ENCODE assay signal across 16 cellular contexts in the genomic region with DNA sequence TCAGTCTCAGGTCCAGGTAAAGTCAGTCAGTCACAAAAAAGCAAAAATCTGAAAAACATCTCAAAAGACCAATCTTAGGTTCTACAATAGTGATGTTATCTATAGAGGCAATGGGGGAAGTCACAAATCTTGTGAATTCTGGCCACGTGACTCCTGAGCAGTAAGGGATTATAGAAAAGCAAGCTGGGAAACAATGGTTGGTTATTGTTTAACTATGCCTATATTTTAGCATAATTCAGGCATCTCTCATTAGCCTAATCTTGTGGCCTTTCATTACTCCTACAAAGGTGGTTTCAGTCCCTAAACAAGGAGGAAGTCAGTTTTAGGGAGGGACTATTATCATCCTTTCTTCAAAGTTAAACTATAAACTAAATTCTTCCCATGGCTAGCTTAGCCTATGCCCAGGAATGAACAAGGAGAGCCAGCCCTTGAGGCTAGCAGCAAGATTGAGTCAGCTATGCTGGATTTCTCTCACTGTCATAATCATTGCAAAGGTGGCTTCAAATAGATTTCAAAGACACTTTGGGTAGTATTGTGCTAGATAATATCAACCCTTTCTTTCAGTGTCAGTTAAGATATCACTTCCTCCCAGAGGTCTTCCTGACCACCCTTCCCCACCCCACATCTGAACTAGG. TPM values are rescaled to one million over a fixed set of nuclear protein-coding genes. Genes with fewer than 3 reads are reported as not detected.
DNase-seq lines count a peak whose midpoint lies in the region; ATAC-seq and TF ChIP-seq lines count a peak whose summit lies in the region.
"Had no signal": no experiment of that assay in that cellular context is flagged by ENCODE, and none has a peak within 500 bp of the region (broad histone marks: within the 10 kb centered on the region; RNA-seq: fewer than 3 reads in every experiment).

No MANE protein-coding gene starts in this region.

- no peak overlapping the region for H3K9ac ChIP-seq in trophoblast cell (ENCODE audit: low read length)
- H3K9ac ChIP-seq in smooth muscle cell (ENCODE audit: low read depth) = no peak overlapping the region

- in situ Hi-C loops in HAP-1 (cut with MboI; ENCODE audit: low sequenced_read_pairs) = no loop called here

- H3K4me2 ChIP-seq in trophoblast cell (ENCODE audit: low read length) (no peak overlapping the region), smooth muscle cell (no peak overlapping the region)
- H3K4me2 ChIP-seq: A549 had no signal

- H2AK5ac ChIP-seq in trophoblast cell (ENCODE audit: low read length) = no peak overlapping the region

- H2BK12ac ChIP-seq in trophoblast cell (ENCODE audit: low read length) = no peak overlapping the region

- WGBS in trophoblast cell (ENCODE audit: extremely low coverage, insufficient coverage, insufficient read length) = no CpG with 5 or more reads among the region's 1 CpG
- 74% methylated on average over 1 of the region's 1 CpG for WGBS in smooth muscle cell (ENCODE audit: low lambda C conversion rate)

- H3K27me3 ChIP-seq in HAP-1 (ENCODE audit: low read depth) (peaks cover 12% of the 10 kb centered on the region), trophoblast cell (ENCODE audit: insufficient read depth, low read length) (no peaks in the 10 kb centered on the region), smooth muscle cell (ENCODE audit: low read depth) (no peaks in the 10 kb centered on the region)
- H3K27me3 ChIP-seq: BE2C had no signal

- no peak overlapping the region for H3K14ac ChIP-seq in trophoblast cell (ENCODE audit: low read length)

- H3K79me1 ChIP-seq in trophoblast cell (ENCODE audit: low read length) = no peaks in the 10 kb centered on the region

- DNase-seq in HAP-1 (ENCODE audit: low spot score in 2 of 2) (peak; percentile 41 to 84), MV-4-11 (lab: John Stamatoyannopoulos, UW) (peak; percentile 12), epithelial cell of prostate (ENCODE audit: low read depth, low spot score) (no peak), trophoblast cell (peak; percentile 51 to 86), smooth muscle cell (lab: John Stamatoyannopoulos, UW; ENCODE audit: unreplicated experiment) (no peak), globus pallidus (ENCODE audit: low spot score) (no peak)
- no peak for DNase-seq in activated CD4-positive, alpha-beta T cell treated with anti-CD3 and anti-CD28 coated beads, Interleukin-2, amount 50 U/mL, for 48 hours
- DNase-seq: BE2C; CD4-positive, alpha-beta memory T cell; DMS79 treated with DMSO at 0.1 percent for 48 hours; GDM1; HCEC 1CT; HFFc6 had no signal

- H3K27ac ChIP-seq in epithelial cell of prostate (peak overlapping the region; percentile 41), trophoblast cell (ENCODE audit: low read depth, low read length) (no peak overlapping the region), smooth muscle cell (ENCODE audit: low read depth) (no peak overlapping the region)
- H3K27ac ChIP-seq: A549, C4-2B had no signal

- no peak overlapping the region for H3K18ac ChIP-seq in trophoblast cell (ENCODE audit: low read length)

- H3K4me1 ChIP-seq in HAP-1 = peaks cover 4% of the 10 kb centered on the region
- H3K4me1 ChIP-seq in trophoblast cell (ENCODE audit: control insufficient read depth in 1 of 2, insufficient read depth in 2 of 2, low read length in 2 of 2) = peaks cover 0 to 2% of the 10 kb centered on the region in 2 experiments
- H3K4me1 ChIP-seq in smooth muscle cell (ENCODE audit: low read depth) = no peaks in the 10 kb centered on the region

- no peaks in the 10 kb centered on the region; the same call in 1 of the 2 replicates for H3K9me3 ChIP-seq in HAP-1
- peaks cover 2% of the 10 kb centered on the region for H3K9me3 ChIP-seq in trophoblast cell (ENCODE audit: insufficient read depth, low read depth, low read length)
- H3K9me3 ChIP-seq in smooth muscle cell (replicated peaks; ENCODE audit: low read depth) = no peaks in the 10 kb centered on the region
- H3K9me3 ChIP-seq: BE2C had no signal

- H2BK120ac ChIP-seq in trophoblast cell (ENCODE audit: insufficient read depth, low read length, poor library complexity) = no peak overlapping the region

- no peak for ATAC-seq in HG03457 (IDR thresholded peaks at IDR 0.05; ENCODE audit: unreplicated experiment)
- ATAC-seq: A549 had no signal

- no peak overlapping the region for H2AFZ ChIP-seq in trophoblast cell (ENCODE audit: insufficient read depth, low read length, poor library complexity)
- no peak overlapping the region for H2AFZ ChIP-seq in smooth muscle cell (ENCODE audit: low read depth)

- no peak overlapping the region for H2BK5ac ChIP-seq in trophoblast cell (ENCODE audit: low read depth, low read length, poor library complexity)

- peaks cover 5% of the 10 kb centered on the region for H3F3A ChIP-seq in smooth muscle cell (ENCODE audit: low read depth)

- H3K4ac ChIP-seq in trophoblast cell (ENCODE audit: low read depth, low read length) = no peak overlapping the region

- H3K36me3 ChIP-seq in HAP-1 (replicated peaks) = no peaks in the 10 kb centered on the region
- no peaks in the 10 kb centered on the region for H3K36me3 ChIP-seq in trophoblast cell (ENCODE audit: control insufficient read depth in 1 of 2, insufficient read depth in 2 of 2, low read length in 2 of 2)
- no peaks in the 10 kb centered on the region for H3K36me3 ChIP-seq in smooth muscle cell (ENCODE audit: low read depth)
- H3K36me3 ChIP-seq: BE2C had no signal

- H3K4me3 ChIP-seq in HAP-1 = no peak overlapping the region
- H3K4me3 ChIP-seq in trophoblast cell (ENCODE audit: low read depth, low read length) = no peak overlapping the region
- H3K4me3 ChIP-seq in smooth muscle cell = no peak overlapping the region
- H3K4me3 ChIP-seq: A549 had no signal

- no peak overlapping the region for H4K12ac ChIP-seq in trophoblast cell (ENCODE audit: low read depth, low read length)

- H4K20me1 ChIP-seq in smooth muscle cell (ENCODE audit: low read depth) = no peaks in the 10 kb centered on the region

- no peak for TF ChIP-seq CTCF in smooth muscle cell (IDR thresholded peaks at IDR 0.05; ENCODE audit: borderline replicate concordance, insufficient read depth, poor library complexity, severe bottlenecking)

- H4K91ac ChIP-seq in trophoblast cell (ENCODE audit: low read depth, low read length) = no peak overlapping the region

- no peaks in the 10 kb centered on the region for H3K79me2 ChIP-seq in trophoblast cell (ENCODE audit: control insufficient read depth, insufficient read depth, low read length, poor library complexity)
- no peaks in the 10 kb centered on the region for H3K79me2 ChIP-seq in smooth muscle cell (ENCODE audit: low read depth)

- H3K23ac ChIP-seq in trophoblast cell (ENCODE audit: low read length) = no peak overlapping the region

- no peak overlapping the region for H4K8ac ChIP-seq in trophoblast cell (ENCODE audit: low read depth, low read length)

RNA-seq across cellular contexts. Expression of a gene that starts 56.4 kb away (rescaled TPM):
- polyA plus RNA-seq in trophoblast cell (2013) = 26.5 and 28.2 TPM in 2 replicates
- 188 and 198 TPM in 2 replicates for total RNA-seq in smooth muscle cell
- polyA plus RNA-seq in smooth muscle cell = 11.8 and 54.7 TPM in 2 replicates

Comparison
In these comparisons a context has a peak if more than half of its experiments do, and no peak if none do; other contexts are left out.
1. DNase-seq: peak in HAP-1 (2 of 2), MV-4-11 (single experiment) and trophoblast cell (2 of 2); none in epithelial cell of prostate (single experiment), smooth muscle cell (single experiment), activated CD4-positive, alpha-beta T cell treated with anti-CD3 and anti-CD28 coated beads, Interleukin-2, amount 50 U/mL, for 48 hours (0 of 2) and globus pallidus (single experiment).